33 cellular contexts compared by ENCODE assay signal in genomic region chr6:22754111-22754510, GRCh38.
DNase-seq lines count a peak whose midpoint lies in the region; ATAC-seq and TF ChIP-seq lines count a peak whose summit lies in the region.
"Had no signal": no experiment of that assay in that cellular context is flagged by ENCODE, and none has a peak within 500 bp of the region (broad histone marks: within the 10 kb centered on the region; RNA-seq: fewer than 3 reads in every experiment).

No MANE protein-coding gene starts in this region.

- no peak overlapping the region for H3K9ac ChIP-seq in mesenchymal stem cell (ENCODE audit: low read length)

- no peak overlapping the region for H2BK120ac ChIP-seq in mesenchymal stem cell (ENCODE audit: low read depth, low read length)

- no peaks in the 10 kb centered on the region for H3K36me3 ChIP-seq in mesenchymal stem cell (ENCODE audit: control insufficient read depth in 1 of 2, insufficient read depth in 2 of 2, low read depth in 1 of 2, low read length in 2 of 2)
- H3K36me3 ChIP-seq: left lung, neutrophil, right lobe of liver, stomach, vagina had no signal

- no peak overlapping the region for H2BK12ac ChIP-seq in mesenchymal stem cell (ENCODE audit: low read length in 2 of 2)

- no peaks in the 10 kb centered on the region for H3K9me3 ChIP-seq in mesenchymal stem cell (ENCODE audit: control insufficient read depth, low read length)
- H3K9me3 ChIP-seq: A549, left lung, neutrophil, right lobe of liver, stomach, vagina had no signal

- no peaks in the 10 kb centered on the region for H3K4me1 ChIP-seq in mesenchymal stem cell (ENCODE audit: control insufficient read depth, insufficient read depth, low read depth, low read length)
- H3K4me1 ChIP-seq: A549, left lung, right lobe of liver, stomach, vagina had no signal

- H2AK5ac ChIP-seq in mesenchymal stem cell (ENCODE audit: low read length, severe bottlenecking) = no peak overlapping the region

- no peak overlapping the region for H3K4ac ChIP-seq in mesenchymal stem cell (ENCODE audit: low read depth in 1 of 2, low read length in 2 of 2)

- H3K4me3 ChIP-seq in choroid plexus epithelial cell (ENCODE audit: low read depth, low read length) = no peak overlapping the region
- H3K4me3 ChIP-seq in mesenchymal stem cell (ENCODE audit: insufficient read depth in 1 of 2, low read depth in 1 of 2, low read length in 2 of 2) = no peak overlapping the region
- H3K4me3 ChIP-seq in dorsolateral prefrontal cortex = no peak overlapping the region
- H3K4me3 ChIP-seq: A549, GM12878, left lung, right lobe of liver, stomach, vagina had no signal

- no peak overlapping the region for H2BK15ac ChIP-seq in mesenchymal stem cell (ENCODE audit: low read depth, poor library complexity, severe bottlenecking)

- 75% methylated on average over 1 of the region's 2 CpGs for WGBS in mesenchymal stem cell

- ATAC-seq in GM21360 (IDR thresholded peaks at IDR 0.05; ENCODE audit: unreplicated experiment) (no peak), HG02588 (IDR thresholded peaks at IDR 0.05; ENCODE audit: unreplicated experiment) (no peak)
- ATAC-seq: A549; activated CD8-positive, alpha-beta memory T cell treated with anti-CD3 and anti-CD28 coated beads, Interleukin-2, amount 10 ng/mL, durations not matched to agents 7 days and 5 days; GM12878; HCT116; HepG2; left lung; right lobe of liver; T-cell; WTC11 had no signal

- no peak overlapping the region for H2BK5ac ChIP-seq in mesenchymal stem cell (ENCODE audit: low read depth, low read length, poor library complexity, severe bottlenecking)

- intact Hi-C loops in dorsolateral prefrontal cortex (cut with DNase I) = no loop called here

- no peak overlapping the region for H3K14ac ChIP-seq in mesenchymal stem cell (ENCODE audit: low read length in 2 of 2)

- H2AFZ ChIP-seq in mesenchymal stem cell (ENCODE audit: low read depth, low read length) = no peak overlapping the region

- H3K18ac ChIP-seq in mesenchymal stem cell (ENCODE audit: low read depth in 1 of 2, low read length in 2 of 2) = no peak overlapping the region

- no peak overlapping the region for H4K91ac ChIP-seq in mesenchymal stem cell (ENCODE audit: low read length)

- no peak overlapping the region for H3K27ac ChIP-seq in mesenchymal stem cell (ENCODE audit: low read length, poor library complexity, severe bottlenecking)
- H3K27ac ChIP-seq in dorsolateral prefrontal cortex = no peak overlapping the region
- H3K27ac ChIP-seq: A549, left lung, neutrophil, right lobe of liver, stomach, vagina had no signal

- no peak overlapping the region for H3K23ac ChIP-seq in mesenchymal stem cell (ENCODE audit: low read length in 2 of 2)

- H4K8ac ChIP-seq in mesenchymal stem cell (ENCODE audit: low read length) = no peak overlapping the region

- TF ChIP-seq CTCF in choroid plexus epithelial cell (conservative IDR thresholded peaks at IDR 0.05; ENCODE audit: low read depth, low read length) (no peak), dorsolateral prefrontal cortex (IDR thresholded peaks at IDR 0.05 in 54 of 56, conservative IDR thresholded peaks at IDR 0.05 in 2 of 56; ENCODE audit: low read depth in 1 of 56, partially characterized antibody in 56 of 56) (no peak)

- no peak overlapping the region for H3K4me2 ChIP-seq in mesenchymal stem cell (ENCODE audit: low read length, poor library complexity, severe bottlenecking)
- H3K4me2 ChIP-seq: A549 had no signal

- no peaks in the 10 kb centered on the region for H3K79me1 ChIP-seq in mesenchymal stem cell (replicated peaks; ENCODE audit: low read length, poor library complexity, severe bottlenecking)

- DNase-seq in DMS53 (lab: John Stamatoyannopoulos, UW) (peak; percentile 48), M059J (ENCODE audit: low read depth) (peak; percentile 10), choroid plexus epithelial cell (ENCODE audit: low read depth) (peak; percentile 64), mesenchymal stem cell (peak; percentile 34), dorsolateral prefrontal cortex (no peak), cerebellum (ENCODE audit: low spot score) (no peak)
- DNase-seq: activated CD4-positive, alpha-beta T cell treated with anti-CD3 and anti-CD28 coated beads, Interleukin-2, amount 50 U/mL, for 1 hour; activated CD8-positive, alpha-beta memory T cell treated with anti-CD3 and anti-CD28 coated beads, Interleukin-2, amount 10 ng/mL, durations not matched to agents 7 days and 5 days; activated gamma-delta T cell treated with Interleukin-2 at 50 U/mL for 16 hours; activated naive CD8-positive, alpha-beta T cell treated with anti-CD3 and anti-CD28 coated beads, Interleukin-2, amount 10 ng/mL, durations not matched to agents 7 days and 5 days; activated T-cell treated with anti-CD3 and anti-CD28 coated beads, Interleukin-2, amount 50 U/mL, for 48 hours; CD4-positive, alpha-beta memory T cell; cerebellar nuclear complex; Karpas-422; left lung; MV-4-11; NCI-H146; NCI-H2107; NCI-H446; right lobe of liver; SIG-M5; stimulated activated CD4-positive, alpha-beta T cell treated with anti-CD3 and anti-CD28 coated beads, Interleukin-4, amount 100 ng/mL, for 1 hour; stomach; T-cell had no signal

- H3K27me3 ChIP-seq in mesenchymal stem cell (ENCODE audit: control insufficient read depth in 1 of 2, insufficient read depth in 1 of 2, low read length in 2 of 2) (no peaks in the 10 kb centered on the region), dorsolateral prefrontal cortex (no peaks in the 10 kb centered on the region)
- H3K27me3 ChIP-seq: left lung, neutrophil, right lobe of liver, stomach, vagina had no signal

Comparison
In these comparisons a context has a peak if more than half of its experiments do, and no peak if none do; other contexts are left out.
1. DNase-seq: peak in DMS53 (single experiment), M059J (single experiment), choroid plexus epithelial cell (single experiment) and mesenchymal stem cell (single experiment); none in dorsolateral prefrontal cortex (0 of 10) and cerebellum (single experiment).